ENCODE assay signal across 8 cellular contexts in the genomic region with DNA sequence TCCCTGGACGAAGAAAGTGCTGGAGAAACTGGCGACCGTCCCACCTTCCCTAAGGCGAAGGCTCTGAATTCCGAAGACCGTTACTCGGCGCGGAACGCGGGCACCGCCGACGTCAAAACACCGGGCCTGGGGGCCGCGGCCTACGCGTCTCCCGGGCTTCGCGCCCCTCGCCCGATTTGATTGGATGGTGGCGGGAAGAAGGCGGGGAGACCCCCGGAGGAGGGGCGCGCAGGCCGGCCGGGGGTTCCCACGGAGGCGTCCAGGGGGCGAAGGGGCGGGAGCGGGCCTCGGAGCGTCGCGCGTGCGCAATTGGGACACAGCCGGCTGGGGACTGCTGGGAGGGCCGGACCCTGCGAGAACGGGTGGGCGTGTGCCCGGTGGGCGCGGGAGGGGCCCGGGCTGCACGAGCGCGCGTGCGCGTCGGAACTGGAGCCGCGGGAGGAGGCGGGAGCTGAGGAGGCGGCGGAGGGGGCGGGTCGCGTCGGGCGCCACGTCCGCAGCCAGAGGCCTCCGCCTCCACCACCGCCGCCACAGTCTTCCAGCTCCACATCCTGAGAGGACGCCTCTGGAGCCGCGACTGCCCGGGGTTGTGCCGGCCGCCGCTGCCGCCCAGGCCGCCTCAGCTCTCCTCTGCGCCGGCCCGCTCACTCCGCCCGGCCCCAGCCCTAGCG. TPM values are rescaled to one million over a fixed set of nuclear protein-coding genes. Genes with fewer than 3 reads are reported as not detected.
DNase-seq lines count a peak whose midpoint lies in the region; ATAC-seq, FAIRE-seq and TF ChIP-seq lines count a peak whose summit lies in the region.

A gene (plus strand): TSS at position 531 of the 671 bp plus-strand sequence. CDS start 11,210 bp downstream, outside the sequence.

- CTCF ChIA-PET in activated naive CD4-positive, alpha-beta T cell treated with anti-CD3 and anti-CD28 coated beads for 36 hours (lab: Charles Lee), result interaction anchor here (0.9 to 1.3 kb wide), 3 partner anchors 14 to 196 kb away, joined by 3 read pairs; no protein-coding TSS in a partner anchor

- H2AFZ ChIP-seq in H9 (ENCODE audit: low read length), result peak within 1 kb of the TSS; percentile 60

- no CpG with 5 or more reads among the region's 88 CpGs for WGBS in H9 (ENCODE audit: extremely low coverage, insufficient read length, low lambda C conversion rate)
- WGBS in gastroesophageal sphincter (ENCODE audit: low coverage in 1 of 2), 2 donors, result 0% methylated on average over 1 to 2 of the region's 88 CpGs

- FAIRE-seq in G401.6 (lab: Jason Lieb, UNC), result peak; percentile 33

- H3K4me1 ChIP-seq in H9 (ENCODE audit: insufficient read depth, low read length) (no peaks in the 10 kb centered on the region), SJSA1 (replicated peaks) (peaks cover 20% of the 10 kb centered on the region), gastroesophageal sphincter (peaks cover 0 to 42% (median 9%) of the 10 kb centered on the region in 3 donors), neutrophil (ENCODE audit: control insufficient read depth in 1 of 2, insufficient read depth in 1 of 2, low read depth in 1 of 2, low read length in 1 of 2) (peaks cover 17% of the 10 kb centered on the region in 2 experiments)

- H3K4me3 ChIP-seq in MG63, result peak within 1 kb of the TSS; percentile 86
- H3K4me3 ChIP-seq in SJSA1, result peak within 1 kb of the TSS; percentile 91
- H3K4me3 ChIP-seq in gastroesophageal sphincter, result peak within 1 kb of the TSS; percentile 82 to 90
- H3K4me3 ChIP-seq in neutrophil (ENCODE audit: low read depth in 1 of 2, low read length in 1 of 2), result peak within 1 kb of the TSS; percentile 61 to 75

- no peak for TF ChIP-seq EP300 in gastroesophageal sphincter (IDR thresholded peaks at IDR 0.05)

- peak within 1 kb of the TSS; percentile 7; the same call in 1 of the 2 replicates for H3K14ac ChIP-seq in H9 (ENCODE audit: insufficient read depth, low read length)

- intact Hi-C loops in activated naive CD4-positive, alpha-beta T cell treated with anti-CD3 and anti-CD28 coated beads for 36 hours (cut with micrococcal nuclease), result loop anchor here (1.0 to 5.0 kb wide), 9 partner anchors 32 to 729 kb away; a partner anchor contains a TSS

- H3K9me3 ChIP-seq in H9 (ENCODE audit: control insufficient read depth, low read depth, low read length), result no peaks in the 10 kb centered on the region
- H3K9me3 ChIP-seq in MG63, result no peaks in the 10 kb centered on the region
- no peaks in the 10 kb centered on the region for H3K9me3 ChIP-seq in SJSA1 (replicated peaks)
- no peaks in the 10 kb centered on the region for H3K9me3 ChIP-seq in gastroesophageal sphincter
- H3K9me3 ChIP-seq in neutrophil, result no peaks in the 10 kb centered on the region

- H2BK12ac ChIP-seq in H9 (ENCODE audit: insufficient read length, low read depth, low read length), result no peak within 1 kb of the TSS

- peak within 1 kb of the TSS in 2 of 3 experiments; percentile 66 to 76; a peak in 3 of 7 replicates for H3K27ac Mint-ChIP-seq in H9
- H3K27ac Mint-ChIP-seq in activated naive CD4-positive, alpha-beta T cell treated with anti-CD3 and anti-CD28 coated beads for 36 hours, result peak within 1 kb of the TSS; percentile 91

- H3K9ac ChIP-seq in H9 (ENCODE audit: extremely low read depth, insufficient read length, low read length), result peak within 1 kb of the TSS; percentile 54

- TF ChIP-seq CTCF in H9 (conservative IDR thresholded peaks at IDR 0.05), result no peak
- TF ChIP-seq CTCF in gastroesophageal sphincter (IDR thresholded peaks at IDR 0.05), result no peak
- TF ChIP-seq CTCF in neutrophil (IDR thresholded peaks at IDR 0.05), result no peak
- TF ChIP-seq CTCF in subcutaneous adipose tissue (IDR thresholded peaks at IDR 0.05; ENCODE audit: low read depth), result no peak

- no peaks in the 10 kb centered on the region for H4K20me1 ChIP-seq in H9 (ENCODE audit: control insufficient read depth, insufficient read depth, insufficient read length)

- 0 out of 2 replicates have a peak, but pooled peaks cover 2% of the 10 kb centered on the region for H3K79me2 ChIP-seq in H9 (ENCODE audit: insufficient read depth, low read length)

- H2AK5ac ChIP-seq in H9 (ENCODE audit: insufficient read length, low read length), result no peak within 1 kb of the TSS

- no peak within 1 kb of the TSS for H3K56ac ChIP-seq in H9 (ENCODE audit: insufficient read length, low read depth, low read length)

- H3K4me1 Mint-ChIP-seq in H9, result peaks cover 13% of the 10 kb centered on the region in 2 experiments
- H3K4me1 Mint-ChIP-seq in activated naive CD4-positive, alpha-beta T cell treated with anti-CD3 and anti-CD28 coated beads for 36 hours (ENCODE audit: low read depth), result peaks cover 14% of the 10 kb centered on the region

- ATAC-seq in gastroesophageal sphincter, result peak; percentile 96

- no peak within 1 kb of the TSS for H2BK5ac ChIP-seq in H9 (ENCODE audit: insufficient read length, low read length)

- no peak within 1 kb of the TSS for H3K18ac ChIP-seq in H9 (ENCODE audit: insufficient read length, low read depth, low read length)

- H3K9me3 Mint-ChIP-seq in H9, result peaks cover 0 to under 1% of the 10 kb centered on the region in 2 experiments; a peak in 1 of 5 replicates
- peaks cover 3% of the 10 kb centered on the region for H3K9me3 Mint-ChIP-seq in activated naive CD4-positive, alpha-beta T cell treated with anti-CD3 and anti-CD28 coated beads for 36 hours

- H3K36me3 Mint-ChIP-seq in H9 (ENCODE audit: insufficient read depth in 1 of 3, low read depth in 3 of 3), result no peaks in the 10 kb centered on the region; a peak in 1 of 7 replicates
- peaks cover 2% of the 10 kb centered on the region for H3K36me3 Mint-ChIP-seq in activated naive CD4-positive, alpha-beta T cell treated with anti-CD3 and anti-CD28 coated beads for 36 hours (ENCODE audit: low read depth)

- H3K4me3 Mint-ChIP-seq in H9, result peak within 1 kb of the TSS; percentile 88 to 98
- H3K4me3 Mint-ChIP-seq in activated naive CD4-positive, alpha-beta T cell treated with anti-CD3 and anti-CD28 coated beads for 36 hours, result peak within 1 kb of the TSS; percentile 99

- peaks cover 33% of the 10 kb centered on the region for H3K27me3 Mint-ChIP-seq in H9 (ENCODE audit: low read depth)
- H3K27me3 Mint-ChIP-seq in activated naive CD4-positive, alpha-beta T cell treated with anti-CD3 and anti-CD28 coated beads for 36 hours (ENCODE audit: low read depth), result no peaks in the 10 kb centered on the region

- H4K5ac ChIP-seq in H9 (ENCODE audit: insufficient read length, low read depth, low read length), result no peak within 1 kb of the TSS

- no peak within 1 kb of the TSS for H2BK120ac ChIP-seq in H9 (ENCODE audit: low read depth, low read length, poor library complexity, severe bottlenecking)

- no peaks in the 10 kb centered on the region for H3K79me1 ChIP-seq in H9 (ENCODE audit: insufficient read depth, low read depth, low read length, poor library complexity, severe bottlenecking)

- TF ChIP-seq POLR2A in gastroesophageal sphincter (IDR thresholded peaks at IDR 0.05), result peak; percentile 95 to 97

- H3K36me3 ChIP-seq in MG63 (peaks cover 16% of the 10 kb centered on the region), SJSA1 (peaks cover 19% of the 10 kb centered on the region), gastroesophageal sphincter (peaks cover 0 to 2% of the 10 kb centered on the region in 2 donors), neutrophil (no peaks in the 10 kb centered on the region)

- H3K4ac ChIP-seq in H9 (ENCODE audit: low read depth, low read length), result no peak within 1 kb of the TSS

- no peaks in the 10 kb centered on the region; the same call in 1 of the 2 replicates for H3K27me3 ChIP-seq in H9 (ENCODE audit: insufficient read depth, low read length)
- no peaks in the 10 kb centered on the region for H3K27me3 ChIP-seq in MG63
- H3K27me3 ChIP-seq in SJSA1 (replicated peaks), result no peaks in the 10 kb centered on the region
- no peaks in the 10 kb centered on the region for H3K27me3 ChIP-seq in gastroesophageal sphincter
- peaks cover 73% of the 10 kb centered on the region for H3K27me3 ChIP-seq in neutrophil

- no peak within 1 kb of the TSS for H4K8ac ChIP-seq in H9 (replicated peaks; ENCODE audit: insufficient read length, low read depth, low read length)

- no peak within 1 kb of the TSS for H2BK20ac ChIP-seq in H9 (ENCODE audit: low read depth, low read length, poor library complexity, severe bottlenecking)

- H3T11ph ChIP-seq in H9 (ENCODE audit: low read length), result no peak within 1 kb of the TSS

- no peak within 1 kb of the TSS for H3K27ac ChIP-seq in H9 (ENCODE audit: insufficient read length, low read depth, low read length)
- H3K27ac ChIP-seq in SJSA1, result peak within 1 kb of the TSS; percentile 96
- H3K27ac ChIP-seq in gastroesophageal sphincter, result peak within 1 kb of the TSS; percentile 91 to 99 (median 98)
- H3K27ac ChIP-seq in neutrophil, result no peak within 1 kb of the TSS

- peak; percentile 97 for DNase-seq in H9
- DNase-seq in MG63, result peak; percentile 95
- DNase-seq in SJSA1 (ENCODE audit: low read depth in 1 of 2, low spot score in 2 of 2), result peak; percentile 97
- peak; percentile 87 for DNase-seq in activated naive CD4-positive, alpha-beta T cell treated with anti-CD3 and anti-CD28 coated beads for 36 hours

- H3K23me2 ChIP-seq in H9 (ENCODE audit: insufficient read length, low read depth, low read length, poor library complexity, severe bottlenecking), result peaks cover 10% of the 10 kb centered on the region

- H3K4me2 ChIP-seq in H9 (ENCODE audit: insufficient read depth, insufficient read length, low read length), result peak within 1 kb of the TSS; percentile 96

- no peak within 1 kb of the TSS for H3K23ac ChIP-seq in H9 (ENCODE audit: insufficient read length, low read depth, low read length)

- H2BK15ac ChIP-seq in H9 (ENCODE audit: low read depth, low read length), result no peak within 1 kb of the TSS

- no peak within 1 kb of the TSS for H4K91ac ChIP-seq in H9 (ENCODE audit: insufficient read length, low read depth, low read length)

RNA-seq across cellular contexts. Expression of the gene that starts here (rescaled TPM):
- total RNA-seq in H9 (2021), result 10.7 and 11.8 TPM in 2 replicates
- total RNA-seq in MG63 (2014; rRNA removed; shearing (Covaris generic); ENCODE audit: low replicate concordance), result 32.9 and 49.1 TPM in 2 replicates
- total RNA-seq in SJSA1 (2014; rRNA removed; shearing (Covaris generic)), result 76.0 and 77.9 TPM in 2 replicates
- 10 to 100 TPM; 29.1 to 30.4 TPM for total RNA-seq in activated naive CD4-positive, alpha-beta T cell treated with anti-CD3 and anti-CD28 coated beads for 36 hours
- 10 to 100 TPM; 36.1 to 48.1 (median 42.0) TPM for total RNA-seq in gastroesophageal sphincter
- total RNA-seq in subcutaneous adipose tissue, result 10 to 100 TPM; 22.2 to 59.8 (median 26.0) TPM

Comparison
In these comparisons a context has a peak if more than half of its experiments do, and no peak if none do; other contexts are left out.
1. H3K27ac ChIP-seq: peak in SJSA1 (single experiment) and gastroesophageal sphincter (4 of 4); none in H9 (single experiment) and neutrophil (single experiment).
2. Peak in every context shown above with its lines, with median percentiles within 50 percentile points of each other: DNase-seq and H3K4me3 ChIP-seq.